1 cellular context compared by ENCODE assay signal in genomic region chr5:96934695-96935555, GRCh38.
A peak's percentile ranks its signal among the peaks of the same experiment; 100 is the strongest.
TF ChIP-seq lines count a peak whose summit lies in the region.

No MANE protein-coding gene starts in this region.

TF ChIP-seq in WTC11, 78 proteins besides CTCF, POLR2A, EP300 and RAD21 (continued from another document and continues in another):
- TF ChIP-seq TP53 (CRISPR knock-in tag; IDR thresholded peaks at IDR 0.05): no peak
- no peak; the same call in 1 of the 2 replicates for TF ChIP-seq SP1 (CRISPR knock-in tag; conservative IDR thresholded peaks at IDR 0.05)
- TF ChIP-seq CBFB (CRISPR knock-in tag; IDR thresholded peaks at IDR 0.05; ENCODE audit: low read depth): no peak
- TF ChIP-seq ZNF396 (CRISPR knock-in tag; IDR thresholded peaks at IDR 0.05; ENCODE audit: borderline replicate concordance): no peak
- TF ChIP-seq E2F4 (CRISPR knock-in tag; IDR thresholded peaks at IDR 0.05; ENCODE audit: borderline replicate concordance, low read depth): no peak
- TF ChIP-seq JUN (CRISPR knock-in tag; IDR thresholded peaks at IDR 0.05): peak; percentile 31; the same call in 1 of the 2 replicates
- no peak for TF ChIP-seq ZNF232 (CRISPR knock-in tag; IDR thresholded peaks at IDR 0.05)
- no peak for TF ChIP-seq MXD4 (CRISPR knock-in tag; IDR thresholded peaks at IDR 0.05; ENCODE audit: borderline replicate concordance)
- TF ChIP-seq MLX (CRISPR knock-in tag; IDR thresholded peaks at IDR 0.05): no peak
- TF ChIP-seq, protein P1, sequence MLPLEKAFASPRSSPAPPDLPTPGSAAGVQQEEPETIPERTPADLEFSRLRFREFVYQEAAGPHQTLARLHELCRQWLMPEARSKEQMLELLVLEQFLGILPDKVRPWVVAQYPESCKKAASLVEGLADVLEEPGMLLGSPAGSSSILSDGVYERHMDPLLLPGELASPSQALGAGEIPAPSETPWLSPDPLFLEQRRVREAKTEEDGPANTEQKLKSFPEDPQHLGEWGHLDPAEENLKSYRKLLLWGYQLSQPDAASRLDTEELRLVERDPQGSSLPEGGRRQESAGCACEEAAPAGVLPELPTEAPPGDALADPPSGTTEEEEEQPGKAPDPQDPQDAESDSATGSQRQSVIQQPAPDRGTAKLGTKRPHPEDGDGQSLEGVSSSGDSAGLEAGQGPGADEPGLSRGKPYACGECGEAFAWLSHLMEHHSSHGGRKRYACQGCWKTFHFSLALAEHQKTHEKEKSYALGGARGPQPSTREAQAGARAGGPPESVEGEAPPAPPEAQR (CRISPR knock-in tag; IDR thresholded peaks at IDR 0.05): no peak
- TF ChIP-seq, protein P2, sequence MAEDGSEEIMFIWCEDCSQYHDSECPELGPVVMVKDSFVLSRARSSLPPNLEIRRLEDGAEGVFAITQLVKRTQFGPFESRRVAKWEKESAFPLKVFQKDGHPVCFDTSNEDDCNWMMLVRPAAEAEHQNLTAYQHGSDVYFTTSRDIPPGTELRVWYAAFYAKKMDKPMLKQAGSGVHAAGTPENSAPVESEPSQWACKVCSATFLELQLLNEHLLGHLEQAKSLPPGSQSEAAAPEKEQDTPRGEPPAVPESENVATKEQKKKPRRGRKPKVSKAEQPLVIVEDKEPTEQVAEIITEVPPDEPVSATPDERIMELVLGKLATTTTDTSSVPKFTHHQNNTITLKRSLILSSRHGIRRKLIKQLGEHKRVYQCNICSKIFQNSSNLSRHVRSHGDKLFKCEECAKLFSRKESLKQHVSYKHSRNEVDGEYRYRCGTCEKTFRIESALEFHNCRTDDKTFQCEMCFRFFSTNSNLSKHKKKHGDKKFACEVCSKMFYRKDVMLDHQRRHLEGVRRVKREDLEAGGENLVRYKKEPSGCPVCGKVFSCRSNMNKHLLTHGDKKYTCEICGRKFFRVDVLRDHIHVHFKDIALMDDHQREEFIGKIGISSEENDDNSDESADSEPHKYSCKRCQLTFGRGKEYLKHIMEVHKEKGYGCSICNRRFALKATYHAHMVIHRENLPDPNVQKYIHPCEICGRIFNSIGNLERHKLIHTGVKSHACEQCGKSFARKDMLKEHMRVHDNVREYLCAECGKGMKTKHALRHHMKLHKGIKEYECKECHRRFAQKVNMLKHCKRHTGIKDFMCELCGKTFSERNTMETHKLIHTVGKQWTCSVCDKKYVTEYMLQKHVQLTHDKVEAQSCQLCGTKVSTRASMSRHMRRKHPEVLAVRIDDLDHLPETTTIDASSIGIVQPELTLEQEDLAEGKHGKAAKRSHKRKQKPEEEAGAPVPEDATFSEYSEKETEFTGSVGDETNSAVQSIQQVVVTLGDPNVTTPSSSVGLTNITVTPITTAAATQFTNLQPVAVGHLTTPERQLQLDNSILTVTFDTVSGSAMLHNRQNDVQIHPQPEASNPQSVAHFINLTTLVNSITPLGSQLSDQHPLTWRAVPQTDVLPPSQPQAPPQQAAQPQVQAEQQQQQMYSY (CRISPR knock-in tag; IDR thresholded peaks at IDR 0.05): peak; percentile 98
- TF ChIP-seq HMGA2 (CRISPR knock-in tag; IDR thresholded peaks at IDR 0.05): no peak; the same call in 1 of the 2 replicates
- no peak for TF ChIP-seq AFF4 (CRISPR knock-in tag; IDR thresholded peaks at IDR 0.05; ENCODE audit: borderline replicate concordance)
- TF ChIP-seq, protein P3, sequence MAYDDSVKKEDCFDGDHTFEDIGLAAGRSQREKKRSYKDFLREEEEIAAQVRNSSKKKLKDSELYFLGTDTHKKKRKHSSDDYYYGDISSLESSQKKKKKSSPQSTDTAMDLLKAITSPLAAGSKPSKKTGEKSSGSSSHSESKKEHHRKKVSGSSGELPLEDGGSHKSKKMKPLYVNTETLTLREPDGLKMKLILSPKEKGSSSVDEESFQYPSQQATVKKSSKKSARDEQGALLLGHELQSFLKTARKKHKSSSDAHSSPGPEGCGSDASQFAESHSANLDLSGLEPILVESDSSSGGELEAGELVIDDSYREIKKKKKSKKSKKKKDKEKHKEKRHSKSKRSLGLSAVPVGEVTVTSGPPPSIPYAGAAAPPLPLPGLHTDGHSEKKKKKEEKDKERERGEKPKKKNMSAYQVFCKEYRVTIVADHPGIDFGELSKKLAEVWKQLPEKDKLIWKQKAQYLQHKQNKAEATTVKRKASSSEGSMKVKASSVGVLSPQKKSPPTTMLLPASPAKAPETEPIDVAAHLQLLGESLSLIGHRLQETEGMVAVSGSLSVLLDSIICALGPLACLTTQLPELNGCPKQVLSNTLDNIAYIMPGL (CRISPR knock-in tag; IDR thresholded peaks at IDR 0.05): no peak; the same call in 1 of the 2 replicates
- no peak for TF ChIP-seq ESRRA (CRISPR knock-in tag; IDR thresholded peaks at IDR 0.05; ENCODE audit: borderline replicate concordance)
- TF ChIP-seq ZNF263 (CRISPR knock-in tag; IDR thresholded peaks at IDR 0.05; ENCODE audit: low read depth): no peak
- TF ChIP-seq KAT7 (CRISPR knock-in tag; IDR thresholded peaks at IDR 0.05; ENCODE audit: borderline replicate concordance): no peak
- TF ChIP-seq, protein P4, sequence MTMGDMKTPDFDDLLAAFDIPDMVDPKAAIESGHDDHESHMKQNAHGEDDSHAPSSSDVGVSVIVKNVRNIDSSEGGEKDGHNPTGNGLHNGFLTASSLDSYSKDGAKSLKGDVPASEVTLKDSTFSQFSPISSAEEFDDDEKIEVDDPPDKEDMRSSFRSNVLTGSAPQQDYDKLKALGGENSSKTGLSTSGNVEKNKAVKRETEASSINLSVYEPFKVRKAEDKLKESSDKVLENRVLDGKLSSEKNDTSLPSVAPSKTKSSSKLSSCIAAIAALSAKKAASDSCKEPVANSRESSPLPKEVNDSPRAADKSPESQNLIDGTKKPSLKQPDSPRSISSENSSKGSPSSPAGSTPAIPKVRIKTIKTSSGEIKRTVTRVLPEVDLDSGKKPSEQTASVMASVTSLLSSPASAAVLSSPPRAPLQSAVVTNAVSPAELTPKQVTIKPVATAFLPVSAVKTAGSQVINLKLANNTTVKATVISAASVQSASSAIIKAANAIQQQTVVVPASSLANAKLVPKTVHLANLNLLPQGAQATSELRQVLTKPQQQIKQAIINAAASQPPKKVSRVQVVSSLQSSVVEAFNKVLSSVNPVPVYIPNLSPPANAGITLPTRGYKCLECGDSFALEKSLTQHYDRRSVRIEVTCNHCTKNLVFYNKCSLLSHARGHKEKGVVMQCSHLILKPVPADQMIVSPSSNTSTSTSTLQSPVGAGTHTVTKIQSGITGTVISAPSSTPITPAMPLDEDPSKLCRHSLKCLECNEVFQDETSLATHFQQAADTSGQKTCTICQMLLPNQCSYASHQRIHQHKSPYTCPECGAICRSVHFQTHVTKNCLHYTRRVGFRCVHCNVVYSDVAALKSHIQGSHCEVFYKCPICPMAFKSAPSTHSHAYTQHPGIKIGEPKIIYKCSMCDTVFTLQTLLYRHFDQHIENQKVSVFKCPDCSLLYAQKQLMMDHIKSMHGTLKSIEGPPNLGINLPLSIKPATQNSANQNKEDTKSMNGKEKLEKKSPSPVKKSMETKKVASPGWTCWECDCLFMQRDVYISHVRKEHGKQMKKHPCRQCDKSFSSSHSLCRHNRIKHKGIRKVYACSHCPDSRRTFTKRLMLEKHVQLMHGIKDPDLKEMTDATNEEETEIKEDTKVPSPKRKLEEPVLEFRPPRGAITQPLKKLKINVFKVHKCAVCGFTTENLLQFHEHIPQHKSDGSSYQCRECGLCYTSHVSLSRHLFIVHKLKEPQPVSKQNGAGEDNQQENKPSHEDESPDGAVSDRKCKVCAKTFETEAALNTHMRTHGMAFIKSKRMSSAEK (CRISPR knock-in tag; IDR thresholded peaks at IDR 0.05; ENCODE audit: borderline replicate concordance): no peak
- no peak; the same call in 1 of the 2 replicates for TF ChIP-seq USF1 (CRISPR knock-in tag; IDR thresholded peaks at IDR 0.05)
- no peak for TF ChIP-seq GABPB1 (CRISPR knock-in tag; IDR thresholded peaks at IDR 0.05)
- TF ChIP-seq AR (CRISPR knock-in tag; IDR thresholded peaks at IDR 0.05): no peak
- no peak for TF ChIP-seq EMX1 (CRISPR knock-in tag; IDR thresholded peaks at IDR 0.05)
- TF ChIP-seq CREB1 (CRISPR knock-in tag; IDR thresholded peaks at IDR 0.05): no peak
- TF ChIP-seq ZNF671 (CRISPR knock-in tag; IDR thresholded peaks at IDR 0.05): no peak
- TF ChIP-seq ZNF317 (CRISPR knock-in tag; IDR thresholded peaks at IDR 0.05; ENCODE audit: borderline replicate concordance, low read depth): 0 out of 2 replicates have a peak, but pooled peaks have one; percentile 10
- TF ChIP-seq, protein P5, sequence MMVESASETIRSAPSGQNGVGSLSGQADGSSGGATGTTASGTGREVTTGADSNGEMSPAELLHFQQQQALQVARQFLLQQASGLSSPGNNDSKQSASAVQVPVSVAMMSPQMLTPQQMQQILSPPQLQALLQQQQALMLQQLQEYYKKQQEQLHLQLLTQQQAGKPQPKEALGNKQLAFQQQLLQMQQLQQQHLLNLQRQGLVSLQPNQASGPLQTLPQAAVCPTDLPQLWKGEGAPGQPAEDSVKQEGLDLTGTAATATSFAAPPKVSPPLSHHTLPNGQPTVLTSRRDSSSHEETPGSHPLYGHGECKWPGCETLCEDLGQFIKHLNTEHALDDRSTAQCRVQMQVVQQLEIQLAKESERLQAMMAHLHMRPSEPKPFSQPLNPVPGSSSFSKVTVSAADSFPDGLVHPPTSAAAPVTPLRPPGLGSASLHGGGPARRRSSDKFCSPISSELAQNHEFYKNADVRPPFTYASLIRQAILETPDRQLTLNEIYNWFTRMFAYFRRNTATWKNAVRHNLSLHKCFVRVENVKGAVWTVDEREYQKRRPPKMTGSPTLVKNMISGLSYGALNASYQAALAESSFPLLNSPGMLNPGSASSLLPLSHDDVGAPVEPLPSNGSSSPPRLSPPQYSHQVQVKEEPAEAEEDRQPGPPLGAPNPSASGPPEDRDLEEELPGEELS (CRISPR knock-in tag; IDR thresholded peaks at IDR 0.05): peak; percentile 69
- no peak; the same call in 1 of the 2 replicates for TF ChIP-seq FOXP1 (CRISPR knock-in tag; IDR thresholded peaks at IDR 0.05; ENCODE audit: borderline replicate concordance)
- TF ChIP-seq TEAD4 (CRISPR knock-in tag; IDR thresholded peaks at IDR 0.05): no peak
- TF ChIP-seq ZNF121 (CRISPR knock-in tag; IDR thresholded peaks at IDR 0.05): no peak
- TF ChIP-seq JAZF1 (CRISPR knock-in tag; IDR thresholded peaks at IDR 0.05): no peak
